In the genomic region with DNA sequence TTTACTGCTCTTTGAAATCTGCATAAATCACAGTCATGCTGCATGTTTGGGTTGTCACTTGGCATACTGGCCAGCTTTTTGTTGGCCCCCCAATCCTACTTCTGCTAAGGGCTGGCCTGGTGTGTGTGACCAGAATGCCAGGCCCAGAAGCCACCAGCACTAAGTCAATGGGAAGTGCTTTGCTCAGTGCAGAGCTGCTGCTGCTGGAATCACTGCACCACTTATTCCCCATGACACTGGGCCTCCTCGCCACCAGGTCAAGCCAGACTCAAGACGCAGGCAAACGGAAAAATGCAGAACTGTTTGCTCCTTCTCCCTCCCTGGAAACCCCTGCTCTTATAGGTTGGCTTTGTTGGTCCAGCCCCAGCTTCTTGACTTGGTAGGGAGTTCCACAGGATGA, we compare ENCODE assay signal across 16 cellular contexts.
DNase-seq lines count a peak whose midpoint lies in the region; ATAC-seq, FAIRE-seq and TF ChIP-seq lines count a peak whose summit lies in the region.
"Had no signal": no experiment of that assay in that cellular context is flagged by ENCODE, and none has a peak within 500 bp of the region (broad histone marks: within the 10 kb centered on the region; RNA-seq: fewer than 3 reads in every experiment).

No MANE protein-coding gene starts in this region.

- TF ChIP-seq CTCF in colonic mucosa (IDR thresholded peaks at IDR 0.05) (no peak), osteocyte (IDR thresholded peaks at IDR 0.05) (no peak)

- peak overlapping the region; percentile 78 to 100 (median 93) for H3K4me2 ChIP-seq in BLaER1 treated with 17β-estradiol and CSF1 and Interleukin-3, amounts not matched to agents 10 nM and 100 nM

- H3K27ac ChIP-seq in BLaER1 treated with 17β-estradiol and CSF1 and Interleukin-3, amounts not matched to agents 10 nM and 100 nM: peak overlapping the region in 8 of 11 experiments; percentile 29 to 99 (median 98); a peak in 15 of 22 replicates
- H3K27ac ChIP-seq in colonic mucosa: no peak overlapping the region

- H3K27me3 Mint-ChIP-seq in osteocyte (ENCODE audit: unreplicated experiment): no peaks in the 10 kb centered on the region

- H3K4me3 ChIP-seq in BLaER1 treated with 17β-estradiol and CSF1 and Interleukin-3, amounts not matched to agents 10 nM and 100 nM: no peak overlapping the region
- no peak overlapping the region for H3K4me3 ChIP-seq in colonic mucosa
- H3K4me3 ChIP-seq: K562 had no signal

- in situ Hi-C loops in ACHN (cut with HindIII; ENCODE audit: low pct_ligation_motif_present, low pct_unique_long_range_greater_than_20kb, low sequenced_read_pairs): no loop called here

- peaks cover 9% of the 10 kb centered on the region for H3K9me3 Mint-ChIP-seq in osteocyte (ENCODE audit: unreplicated experiment)

- no peaks in the 10 kb centered on the region for H3K4me1 Mint-ChIP-seq in osteocyte (ENCODE audit: unreplicated experiment)
- H3K4me1 Mint-ChIP-seq: CD4-positive, alpha-beta memory T cell; H9 had no signal

- peaks cover 0 to 75% (median 0%) of the 10 kb centered on the region in 11 experiments; a peak in 4 of 22 replicates for H3K27me3 ChIP-seq in BLaER1 treated with 17β-estradiol and CSF1 and Interleukin-3, amounts not matched to agents 10 nM and 100 nM
- H3K27me3 ChIP-seq in colonic mucosa: no peaks in the 10 kb centered on the region

- H3K36me3 ChIP-seq in BLaER1 treated with 17β-estradiol and CSF1 and Interleukin-3, amounts not matched to agents 10 nM and 100 nM: peaks cover 0 to 69% (median 15%) of the 10 kb centered on the region in 11 experiments; a peak in 11 of 22 replicates
- H3K36me3 ChIP-seq in colonic mucosa: no peaks in the 10 kb centered on the region

- H3K9ac ChIP-seq in BLaER1 treated with 17β-estradiol and CSF1 and Interleukin-3, amounts not matched to agents 10 nM and 100 nM: peak overlapping the region in 4 of 11 experiments; percentile 5 to 89 (median 85); a peak in 4 of 22 replicates
- no peak overlapping the region for H3K9ac ChIP-seq in colonic mucosa (ENCODE audit: low read depth in 2 of 2, low read length in 2 of 2)

- no peak for DNase-seq in HTR-8/SVneo (ENCODE audit: insufficient read length, low spot score)
- peak; percentile 5 for DNase-seq in colonic mucosa
- peak; percentile 46 for DNase-seq in osteocyte (ENCODE audit: extremely low spot score, unreplicated experiment)
- DNase-seq in NCI-H187 (lab: John Stamatoyannopoulos, UW): no peak
- no peak for DNase-seq in ACHN
- no peak for DNase-seq in GM19240 (ENCODE audit: insufficient read length, low spot score)
- DNase-seq: CD4-positive, alpha-beta memory T cell; DMS79; GOT3; H9 had no signal

- H4K20me1 ChIP-seq in BLaER1 treated with 17β-estradiol and CSF1 and Interleukin-3, amounts not matched to agents 10 nM and 100 nM: peaks cover 0 to 96% (median 12%) of the 10 kb centered on the region in 11 experiments; a peak in 10 of 22 replicates

- H3K27ac Mint-ChIP-seq in osteocyte (ENCODE audit: unreplicated experiment): no peak overlapping the region
- H3K27ac Mint-ChIP-seq: CD4-positive, alpha-beta memory T cell; H9 had no signal

- no peak for TF ChIP-seq POLR2A in GM18505 (IDR thresholded peaks at IDR 0.05; ENCODE audit: borderline replicate concordance, extremely low read depth, insufficient read depth, insufficient read length)

- H3K4me3 Mint-ChIP-seq in osteocyte (ENCODE audit: unreplicated experiment): no peak overlapping the region
- H3K4me3 Mint-ChIP-seq: CD4-positive, alpha-beta memory T cell; H9 had no signal

- H3K9me3 ChIP-seq in BLaER1 treated with 17β-estradiol and CSF1 and Interleukin-3, amounts not matched to agents 10 nM and 100 nM (replicated peaks in 1 of 11): no peaks in the 10 kb centered on the region
- H3K9me3 ChIP-seq in colonic mucosa: no peaks in the 10 kb centered on the region

- intact Hi-C loops in colonic mucosa (cut with DNase I): no loop called here

- H3K36me3 Mint-ChIP-seq in osteocyte (ENCODE audit: unreplicated experiment): no peaks in the 10 kb centered on the region
- H3K36me3 Mint-ChIP-seq: CD4-positive, alpha-beta memory T cell had no signal

- peaks cover 51 to 95% (median 90%) of the 10 kb centered on the region in 10 experiments for H3K4me1 ChIP-seq in BLaER1 treated with 17β-estradiol and CSF1 and Interleukin-3, amounts not matched to agents 10 nM and 100 nM
- no peaks in the 10 kb centered on the region for H3K4me1 ChIP-seq in colonic mucosa

- ATAC-seq in GM18505 (IDR thresholded peaks at IDR 0.05; ENCODE audit: unreplicated experiment): no peak
- ATAC-seq: K562 had no signal

- peak; percentile 69 for FAIRE-seq in HTR-8/SVneo (lab: Jason Lieb, UNC)
- FAIRE-seq: A204.1, G401.6, GM12891, K562 had no signal

Comparison
In these comparisons a context has a peak if more than half of its experiments do, and no peak if none do; other contexts are left out.
1. DNase-seq: peak in colonic mucosa (single experiment) and osteocyte (single experiment); none in HTR-8/SVneo (single experiment), NCI-H187 (0 of 2), ACHN (single experiment) and GM19240 (single experiment).